22 cellular contexts compared by ENCODE assay signal in the genomic region with DNA sequence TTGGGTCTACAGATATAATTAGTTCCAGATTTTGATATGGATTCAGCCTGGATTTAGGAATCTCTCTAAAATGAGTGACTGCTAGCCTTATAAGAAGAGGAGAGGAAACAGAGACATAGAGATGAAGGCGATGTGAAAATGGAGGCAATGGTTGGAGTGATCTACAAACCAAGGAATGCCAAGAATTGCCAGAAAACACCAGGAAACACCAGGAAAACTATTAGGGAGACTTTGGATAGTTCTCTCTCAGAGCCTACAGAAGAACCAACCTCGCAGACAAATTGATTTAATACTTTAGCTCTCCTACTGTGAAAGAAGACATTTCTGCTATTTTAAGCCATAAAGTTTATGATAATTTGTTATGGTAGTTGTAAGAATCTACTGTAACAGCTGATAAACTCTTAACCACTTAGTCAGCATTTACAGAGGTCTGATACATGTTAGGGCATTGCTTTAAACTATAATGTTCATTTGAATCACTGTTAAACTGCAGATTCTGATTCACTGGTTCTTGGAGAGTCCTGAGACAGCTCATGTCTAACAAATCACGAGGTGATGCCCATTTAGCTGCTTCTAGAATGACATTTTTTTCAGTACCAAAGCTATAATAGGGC.
"Had no signal": no experiment of that assay in that cellular context is flagged by ENCODE, and none has a peak within 500 bp of the region (broad histone marks: within the 10 kb centered on the region; RNA-seq: fewer than 3 reads in every experiment).

No MANE protein-coding gene starts in this region.

- H3K27ac Mint-ChIP-seq: activated CD4-positive, alpha-beta T cell treated with anti-CD3 and anti-CD28 coated beads, Interleukin-2, amount 10 ng/mL, durations not matched to agents 7 days and 5 days; activated naive CD8-positive, alpha-beta T cell; brain; nephron progenitor cell; progenitor cell of endocrine pancreas had no signal

- H3K27me3 ChIP-seq: stomach, testis, upper lobe of right lung had no signal

- H3K9me3 ChIP-seq: stomach, testis, upper lobe of right lung had no signal

- H3K4me1 ChIP-seq: stomach, testis, upper lobe of right lung had no signal

- ATAC-seq: right cardiac atrium, upper lobe of right lung had no signal

- FAIRE-seq: endothelial cell of umbilical vein, small intestine, TTC549 had no signal

- DNase-seq: activated CD4-positive, alpha-beta T cell treated with anti-CD3 and anti-CD28 coated beads, Interleukin-2, amount 10 ng/mL, durations not matched to agents 7 days and 5 days; activated CD4-positive, CD25-positive, alpha-beta regulatory T cell; activated CD8-positive, alpha-beta memory T cell treated with anti-CD3 and anti-CD28 coated beads for 24 hours; activated gamma-delta T cell treated with Interleukin-2 at 50 U/mL for 16 hours; amniotic stem cell; effector CD4-positive, alpha-beta T cell; foreskin melanocyte; kidney glomerular epithelial cell; nephron progenitor cell; occipital lobe; right cardiac atrium; small intestine; stomach; testis; upper lobe of right lung had no signal

- H3K4me1 Mint-ChIP-seq: activated CD4-positive, alpha-beta T cell treated with anti-CD3 and anti-CD28 coated beads, Interleukin-2, amount 10 ng/mL, durations not matched to agents 7 days and 5 days; central memory CD8-positive, alpha-beta T cell had no signal

- H3K4me3 ChIP-seq: coronary artery, stomach, testis, upper lobe of right lung had no signal

- H3K9me3 Mint-ChIP-seq: nephron progenitor cell had no signal

- H3K27ac ChIP-seq: coronary artery, stomach, testis, upper lobe of right lung had no signal

- H3K36me3 Mint-ChIP-seq: activated naive CD8-positive, alpha-beta T cell; brain had no signal

- H3K36me3 ChIP-seq: stomach, upper lobe of right lung had no signal

- H3K4me3 Mint-ChIP-seq: activated CD4-positive, alpha-beta T cell treated with anti-CD3 and anti-CD28 coated beads, Interleukin-2, amount 10 ng/mL, durations not matched to agents 7 days and 5 days; activated naive CD8-positive, alpha-beta T cell; brain; central memory CD8-positive, alpha-beta T cell; nephron progenitor cell had no signal

- H3K27me3 Mint-ChIP-seq: activated CD4-positive, alpha-beta T cell treated with anti-CD3 and anti-CD28 coated beads, Interleukin-2, amount 10 ng/mL, durations not matched to agents 7 days and 5 days; activated naive CD8-positive, alpha-beta T cell; brain; central memory CD8-positive, alpha-beta T cell; progenitor cell of endocrine pancreas had no signal
